In genomic region chr10:23994459-23995046, GRCh38 we compare ENCODE assay signal across 8 cellular contexts.
DNase-seq lines count a peak whose midpoint lies in the region; ATAC-seq lines count a peak whose summit lies in the region.

No MANE protein-coding gene starts in this region.

- DNase-seq in NCI-H2196 (lab: John Stamatoyannopoulos, UW; ENCODE audit: unreplicated experiment) (peak; percentile 1), NCI-H2196 treated with DMSO at 0.1 percent for 48 hours (lab: John Stamatoyannopoulos, UW; ENCODE audit: unreplicated experiment) (no peak), H4 (ENCODE audit: low spot score) (peak; percentile 16), NCI-H1105 (lab: John Stamatoyannopoulos, UW) (peak; percentile 7), anterior cingulate cortex (lab: John Stamatoyannopoulos, UW) (peak in 31 of 58 donors; percentile 1 to 57 (median 12)), hippocampal formation (lab: John Stamatoyannopoulos, UW) (peak; percentile 3 to 37)
- peak in 3 of 4 experiments; percentile 0 to 8 (median 7) for DNase-seq in stimulated activated CD4-positive, alpha-beta T cell treated with anti-CD3 and anti-CD28 coated beads, Interleukin-1b, Interleukin-23, amount 100 ng/mL, for 24 hours (ENCODE audit: low read depth in 4 of 4, low spot score in 1 of 4)

- no peak for ATAC-seq in HG03025 (IDR thresholded peaks at IDR 0.05; ENCODE audit: low FRiP score, unreplicated experiment)
